Comparison of ENCODE assay signal across 15 cellular contexts in genomic region chr17:82687375-82687861, GRCh38. TPM values are rescaled to one million over a fixed set of nuclear protein-coding genes. Genes with fewer than 3 reads are reported as not detected.
DNase-seq lines count a peak whose midpoint lies in the region; ATAC-seq and TF ChIP-seq lines count a peak whose summit lies in the region.
"Had no signal": no experiment of that assay in that cellular context is flagged by ENCODE, and none has a peak within 500 bp of the region (broad histone marks: within the 10 kb centered on the region; RNA-seq: fewer than 3 reads in every experiment).

No MANE protein-coding gene starts in this region.

- ATAC-seq in body of pancreas (peak; percentile 79), psoas muscle (peak in 3 of 4 donors; percentile 70 to 81 (median 79)), GM18868 (IDR thresholded peaks at IDR 0.05; ENCODE audit: unreplicated experiment) (no peak)
- ATAC-seq: activated CD4-positive, alpha-beta T cell treated with anti-CD3 and anti-CD28 coated beads for 36 hours; SK-N-SH treated with all-trans-retinoic acid at 6 μM for 48 hours had no signal

- peak in 1 of 3 donors; percentile 17 for TF ChIP-seq POLR2A in body of pancreas (IDR thresholded peaks at IDR 0.05)

- H3K36me3 ChIP-seq in body of pancreas (replicated peaks in 1 of 2; ENCODE audit: insufficient read depth in 1 of 2, low read depth in 2 of 2) (no peaks in the 10 kb centered on the region), psoas muscle (ENCODE audit: insufficient read depth in 1 of 2, low read depth in 1 of 2) (no peaks in the 10 kb centered on the region)
- H3K36me3 ChIP-seq: brain microvascular endothelial cell had no signal

- H3K4me1 ChIP-seq in body of pancreas (peaks cover 31% of the 10 kb centered on the region), psoas muscle (peaks cover 22% of the 10 kb centered on the region)

- no peak overlapping the region for H3K4me3 ChIP-seq in body of pancreas
- peak overlapping the region; percentile 28 for H3K4me3 ChIP-seq in psoas muscle

- intact Hi-C loops in body of pancreas (cut with DNase I): no loop called here
- intact Hi-C loops in psoas muscle (cut with DNase I): no loop called here

- H3K27ac ChIP-seq in body of pancreas (peak overlapping the region; percentile 44 to 79 (median 71)), psoas muscle (peak overlapping the region; percentile 83)
- H3K27ac ChIP-seq: brain microvascular endothelial cell had no signal

- no peaks in the 10 kb centered on the region for H3K27me3 ChIP-seq in body of pancreas
- no peaks in the 10 kb centered on the region for H3K27me3 ChIP-seq in psoas muscle (ENCODE audit: insufficient read depth in 3 of 3, low read length in 2 of 3)
- H3K27me3 ChIP-seq: brain microvascular endothelial cell had no signal

- peaks cover 9% of the 10 kb centered on the region for H3K4me1 Mint-ChIP-seq in HFFc6 (ENCODE audit: low read depth)

- 43 to 53% methylated on average over 4 to 10 of the region's 10 CpGs for WGBS in body of pancreas, 2 donors
- 57 to 80% (median 62%) methylated on average over 10 of the region's 10 CpGs for WGBS in psoas muscle, 3 donors

- H3K9me3 Mint-ChIP-seq in HFFc6: peaks cover under 1% of the 10 kb centered on the region; the same call in 1 of the 2 replicates
- H3K9me3 Mint-ChIP-seq: IgD-negative memory B cell had no signal

- DNase-seq in HFFc6 (no peak), body of pancreas (peak in 2 of 4 donors; percentile 37 to 41), kidney glomerular epithelial cell (lab: John Stamatoyannopoulos, UW) (peak; percentile 74), psoas muscle (peak; percentile 17 to 63), NCI-H446 (lab: John Stamatoyannopoulos, UW) (no peak), HPDE6-E6E7 (ENCODE audit: extremely low spot score) (no peak), EL (no peak)
- DNase-seq: activated CD4-positive, alpha-beta T cell treated with anti-CD3 and anti-CD28 coated beads for 36 hours; AML-193; brain microvascular endothelial cell; NCI-H1694 treated with DMSO at 0.1 percent for 48 hours; stimulated activated CD4-positive, alpha-beta T cell treated with anti-CD3 and anti-CD28 coated beads, Interleukin-15, amount 100 ng/mL, for 24 hours had no signal

- H3K27me3 Mint-ChIP-seq in HFFc6 (ENCODE audit: insufficient read depth): peaks cover 1% of the 10 kb centered on the region
- H3K27me3 Mint-ChIP-seq: activated CD4-positive, alpha-beta T cell treated with anti-CD3 and anti-CD28 coated beads for 36 hours; IgD-negative memory B cell had no signal

- H3K9me3 ChIP-seq in body of pancreas (no peaks in the 10 kb centered on the region), psoas muscle (no peaks in the 10 kb centered on the region)

- peak overlapping the region; percentile 2; the same call in 1 of the 2 replicates for H3K27ac Mint-ChIP-seq in HFFc6
- H3K27ac Mint-ChIP-seq: activated CD4-positive, alpha-beta T cell treated with anti-CD3 and anti-CD28 coated beads for 36 hours; IgD-negative memory B cell had no signal

- H3K4me3 Mint-ChIP-seq in HFFc6: no peak overlapping the region
- H3K4me3 Mint-ChIP-seq: activated CD4-positive, alpha-beta T cell treated with anti-CD3 and anti-CD28 coated beads for 36 hours; IgD-negative memory B cell had no signal

- TF ChIP-seq CTCF in HFFc6 (IDR thresholded peaks at IDR 0.05): no peak
- no peak for TF ChIP-seq CTCF in body of pancreas (IDR thresholded peaks at IDR 0.05)
- no peak for TF ChIP-seq CTCF in psoas muscle (IDR thresholded peaks at IDR 0.05)

- H3K36me3 Mint-ChIP-seq in HFFc6 (ENCODE audit: low read depth): peaks cover under 1% of the 10 kb centered on the region; the same call in 1 of the 2 replicates

RNA-seq across cellular contexts. Expression of gene RAB40B, which starts 11.1 kb away (rescaled TPM):
- total RNA-seq in HFFc6 (2021; fragmentation: NEBNext Ultra II Directional; extraction: Animal tissue kit (Norgen Biotek cat#: 25700)): 10 to 100 TPM in 2 of 6 experiments, 1 to 10 TPM in 4; 8.0 to 14.8 (median 9.3) TPM
- total RNA-seq in body of pancreas: 10 to 100 TPM; 18.2 to 39.9 TPM
- 10 to 100 TPM; 12.6 to 42.9 (median 30.4) TPM for total RNA-seq in psoas muscle
- 10 to 100 TPM in 2 of 3 donors, 1 to 10 TPM in 1; 3.9 to 19.4 (median 12.6) TPM for polyA plus RNA-seq in psoas muscle

RNA-seq across cellular contexts. Expression of gene FN3KRP, which starts 29.1 kb away (rescaled TPM):
- total RNA-seq in HFFc6 (2021; fragmentation: NEBNext Ultra II Directional; extraction: Animal tissue kit (Norgen Biotek cat#: 25700)): 10 to 100 TPM; 27.7 to 36.3 (median 33.7) TPM
- total RNA-seq in body of pancreas: 1 to 10 TPM; 7.6 to 8.0 TPM
- 10 to 100 TPM in 2 of 4 donors, 1 to 10 TPM in 2; 7.9 to 12.7 (median 9.9) TPM for total RNA-seq in psoas muscle
- 10 to 100 TPM in 2 of 3 donors, 1 to 10 TPM in 1; 5.0 to 15.7 (median 10.6) TPM for polyA plus RNA-seq in psoas muscle

RNA-seq across cellular contexts. Expression of gene WDR45B, which starts 39.2 kb away (rescaled TPM):
- 10 to 100 TPM; 60.6 to 73.5 (median 66.3) TPM for total RNA-seq in HFFc6 (2021; fragmentation: NEBNext Ultra II Directional; extraction: Animal tissue kit (Norgen Biotek cat#: 25700))
- 10 to 100 TPM; 45.5 to 49.3 TPM for total RNA-seq in body of pancreas
- 10 to 100 TPM; 25.1 to 35.7 (median 30.9) TPM for total RNA-seq in psoas muscle
- 10 to 100 TPM; 21.4 to 62.7 (median 43.5) TPM for polyA plus RNA-seq in psoas muscle

RNA-seq across cellular contexts. Expression of gene FN3K, which starts 48.0 kb away (rescaled TPM):
- 1 to 10 TPM in 5 of 6 experiments, under 1 TPM in 1; 0.96 to 2.9 (median 1.6) TPM for total RNA-seq in HFFc6 (2021; fragmentation: NEBNext Ultra II Directional; extraction: Animal tissue kit (Norgen Biotek cat#: 25700))
- 10 to 100 TPM; 15.2 to 29.1 TPM for total RNA-seq in body of pancreas
- total RNA-seq in psoas muscle: 10 to 100 TPM in 3 of 4 donors, 1 to 10 TPM in 1; 5.9 to 22.3 (median 18.1) TPM
- polyA plus RNA-seq in psoas muscle: 10 to 100 TPM in 1 of 3 donors, 1 to 10 TPM in 2; 6.1 to 10.1 (median 8.1) TPM
- polyA plus RNA-seq: IgD-negative memory B cell had no signal

Comparison
In these comparisons a context has a peak if more than half of its experiments do, and no peak if none do; other contexts are left out.
1. DNase-seq: peak in kidney glomerular epithelial cell (single experiment) and psoas muscle (2 of 2); none in HFFc6 (single experiment), NCI-H446 (0 of 2), HPDE6-E6E7 (single experiment) and EL (single experiment).